Comparison of ENCODE assay signal across 1 cellular context in genomic region chr2:167196461-167197252, GRCh38.
TF ChIP-seq lines count a peak whose summit lies in the region.

No MANE protein-coding gene starts in this region.

TF ChIP-seq in GM12878, 131 proteins besides CTCF, POLR2A, EP300 and RAD21 (continued from another document):
- TF ChIP-seq USF1 (IDR thresholded peaks at IDR 0.05; ENCODE audit: borderline replicate concordance, extremely low read length, insufficient read depth, low read depth, low read length) (no peak), FOXM1 (IDR thresholded peaks at IDR 0.05; ENCODE audit: low read depth, low read length) (no peak), WRNIP1 (IDR thresholded peaks at IDR 0.05; ENCODE audit: borderline replicate concordance, low read depth, low read length) (no peak), CBX5 (IDR thresholded peaks at IDR 0.05; ENCODE audit: low read depth) (no peak), BCL11A (IDR thresholded peaks at IDR 0.05; ENCODE audit: low read depth, low read length) (no peak), BHLHE40 (IDR thresholded peaks at IDR 0.05; ENCODE audit: borderline replicate concordance in 1 of 2, low read depth in 2 of 2, low read length in 1 of 2) (no peak), MYC (IDR thresholded peaks at IDR 0.05; ENCODE audit: insufficient read depth, insufficient read length, insufficient replicate concordance, low read length, severe bottlenecking) (no peak), POU2F2 (IDR thresholded peaks at IDR 0.05; ENCODE audit: borderline replicate concordance, low read depth, low read length) (no peak), RUNX3 (IDR thresholded peaks at IDR 0.05; ENCODE audit: low read length) (no peak), SMAD1 (IDR thresholded peaks at IDR 0.05; ENCODE audit: low read depth, partially characterized antibody) (no peak), ZBTB40 (IDR thresholded peaks at IDR 0.05; ENCODE audit: borderline replicate concordance) (no peak), RELA (IDR thresholded peaks at IDR 0.05; ENCODE audit: borderline replicate concordance, partially characterized antibody) (no peak)
- TF ChIP-seq, protein P1, sequence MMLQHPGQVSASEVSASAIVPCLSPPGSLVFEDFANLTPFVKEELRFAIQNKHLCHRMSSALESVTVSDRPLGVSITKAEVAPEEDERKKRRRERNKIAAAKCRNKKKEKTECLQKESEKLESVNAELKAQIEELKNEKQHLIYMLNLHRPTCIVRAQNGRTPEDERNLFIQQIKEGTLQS (IDR thresholded peaks at IDR 0.05; ENCODE audit: borderline replicate concordance, extremely low read depth, low read depth, low read length): no peak
TF ChIP-seq in GM12878: peak in this region for 0.
